Comparison of ENCODE assay signal across 8 cellular contexts in genomic region chr6:145964948-145965366, GRCh38. TPM values are rescaled to one million over a fixed set of nuclear protein-coding genes. Genes with fewer than 3 reads are reported as not detected.
DNase-seq lines count a peak whose midpoint lies in the region; ATAC-seq, FAIRE-seq and TF ChIP-seq lines count a peak whose summit lies in the region.

No MANE protein-coding gene starts in this region.

- H3K27ac ChIP-seq in right cardiac atrium (ENCODE audit: low read length) (peak overlapping the region; percentile 57), spleen (peak overlapping the region; percentile 81 to 90 (median 88))

- TF ChIP-seq CTCF in activated B cell treated with CpG ODN at 0.5 μM for 24 hours (IDR thresholded peaks at IDR 0.05) (no peak), spleen (IDR thresholded peaks at IDR 0.05 in 8 of 11, conservative IDR thresholded peaks at IDR 0.05 in 3 of 11) (no peak)

- TF ChIP-seq POLR2A in spleen (IDR thresholded peaks at IDR 0.05): no peak
- TF ChIP-seq POLR2A in GM12891 (IDR thresholded peaks at IDR 0.05; ENCODE audit: low read depth, low read length): no peak

- H3K4me3 ChIP-seq in right cardiac atrium (ENCODE audit: low read length) (peak overlapping the region; percentile 64), spleen (peak overlapping the region; percentile 66 to 88 (median 78))

- no peaks in the 10 kb centered on the region for H3K36me3 ChIP-seq in spleen

- peak overlapping the region; percentile 99 for H3K4me3 Mint-ChIP-seq in activated B cell treated with CpG ODN at 0.5 μM for 24 hours

- intact Hi-C loops in activated B cell treated with CpG ODN at 0.5 μM for 24 hours (cut with micrococcal nuclease) (loop anchor here (1.0 to 10.0 kb wide), 8 partner anchors 98 to 1868 kb away; partner anchors contain the start of genes EPM2A, FBXO30, SF3B5 and STX11), right cardiac atrium (cut with DNase I) (loop anchor here in 1 of 4 donors (10.0 kb wide), 1 partner anchor 580 kb away; the partner anchor contains the start of gene RAB32), spleen (cut with DNase I; ENCODE audit: low total_unique reads) (no loop called here)

- 68% methylated on average over 4 of the region's 4 CpGs for WGBS in right cardiac atrium
- WGBS in spleen, 5 donors: 62 to 75% (median 64%) methylated on average over 4 of the region's 4 CpGs

- peaks cover 10% of the 10 kb centered on the region for H3K36me3 Mint-ChIP-seq in activated B cell treated with CpG ODN at 0.5 μM for 24 hours (ENCODE audit: low read depth)

- ATAC-seq in activated B cell treated with CpG ODN at 0.5 μM for 24 hours (ENCODE audit: low read depth) (no peak), right cardiac atrium (no peak)

- DNase-seq in activated CD8-positive, alpha-beta memory T cell treated with anti-CD3 and anti-CD28 coated beads for 24 hours: peak; percentile 57
- DNase-seq in activated CD8-positive, alpha-beta memory T cell treated with anti-CD3 and anti-CD28 coated beads, Interleukin-2, amount 50 U/mL, for 4 hours: no peak
- DNase-seq in activated B cell treated with CpG ODN at 0.5 μM for 24 hours (no peak), right cardiac atrium (no peak), spleen (no peak), GM12891 (ENCODE audit: insufficient read length, low spot score) (no peak), NCI-H1436 treated with DMSO at 0.1 percent for 48 hours (lab: John Stamatoyannopoulos, UW) (no peak)
- no peak for DNase-seq in activated effector memory CD4-positive, alpha-beta T cell treated with Interleukin-2 at 50 U/mL for 16 hours

- no peaks in the 10 kb centered on the region for H3K27me3 Mint-ChIP-seq in activated B cell treated with CpG ODN at 0.5 μM for 24 hours

- no peaks in the 10 kb centered on the region for H3K9me3 ChIP-seq in right cardiac atrium (ENCODE audit: control insufficient read depth, low read length)
- no peaks in the 10 kb centered on the region for H3K9me3 ChIP-seq in spleen

- CTCF ChIA-PET in activated B cell treated with CpG ODN at 0.5 μM for 24 hours (lab: Charles Lee): interaction anchor here (1.5 kb wide), 1 partner anchor 35 kb away, joined by 3 read pairs; no protein-coding TSS in a partner anchor

- no peaks in the 10 kb centered on the region for H3K9me3 Mint-ChIP-seq in activated B cell treated with CpG ODN at 0.5 μM for 24 hours

- no peak for FAIRE-seq in GM12891 (lab: Jason Lieb, UNC)

- H3K4me1 ChIP-seq in right cardiac atrium (ENCODE audit: control insufficient read depth, insufficient read depth, low read length) (peaks cover 4% of the 10 kb centered on the region), spleen (peaks cover 16 to 48% (median 35%) of the 10 kb centered on the region in 6 donors)

- peak overlapping the region; percentile 96 for H3K27ac Mint-ChIP-seq in activated B cell treated with CpG ODN at 0.5 μM for 24 hours

- no peaks in the 10 kb centered on the region for H3K27me3 ChIP-seq in right cardiac atrium (ENCODE audit: control insufficient read depth, insufficient read depth)
- no peaks in the 10 kb centered on the region for H3K27me3 ChIP-seq in spleen (replicated peaks in 1 of 7)

- peaks cover 45% of the 10 kb centered on the region for H3K4me1 Mint-ChIP-seq in activated B cell treated with CpG ODN at 0.5 μM for 24 hours

- POLR2A ChIA-PET in activated B cell treated with CpG ODN at 0.5 μM for 24 hours (lab: Charles Lee): interaction anchor here (0.7 to 4.6 kb wide), 8 partner anchors 98 to 1901 kb away, joined by 3 to 45 read pairs (median 4); partner anchors contain the start of genes EPM2A and FBXO30

TF ChIP-seq in GM12891, 5 proteins besides CTCF, POLR2A, EP300 and RAD21:
- TF ChIP-seq TAF1 (IDR thresholded peaks at IDR 0.05; ENCODE audit: low read depth, low read length) (no peak), POLR2AphosphoS5 (IDR thresholded peaks at IDR 0.05; ENCODE audit: low read depth, low read length) (no peak), POU2F2 (IDR thresholded peaks at IDR 0.05; ENCODE audit: low read depth, low read length) (no peak), SPI1 (IDR thresholded peaks at IDR 0.05; ENCODE audit: low read depth, low read length) (no peak), PAX5 (IDR thresholded peaks at IDR 0.05; ENCODE audit: insufficient read depth, low read length, severe bottlenecking) (no peak)

RNA-seq across cellular contexts. Expression of gene SHPRH, which starts 0.8 kb away (rescaled TPM):
- total RNA-seq in activated B cell treated with CpG ODN at 0.5 μM for 24 hours (27.1 and 31.8 TPM in 2 replicates), right cardiac atrium (10 to 100 TPM; 11.9 to 15.1 (median 13.7) TPM), spleen (10 to 100 TPM; 24.7 to 58.7 (median 32.7) TPM)
- polyA plus RNA-seq in right cardiac atrium (3.5 TPM), spleen (1 to 10 TPM; 3.3 to 3.7 (median 3.7) TPM)
- 2.8 TPM for polyA plus RNA-seq in GM12891 (2012; ENCODE audit: low read depth, missing spikeins)
